Comparison of ENCODE assay signal across 14 cellular contexts in the genomic region with DNA sequence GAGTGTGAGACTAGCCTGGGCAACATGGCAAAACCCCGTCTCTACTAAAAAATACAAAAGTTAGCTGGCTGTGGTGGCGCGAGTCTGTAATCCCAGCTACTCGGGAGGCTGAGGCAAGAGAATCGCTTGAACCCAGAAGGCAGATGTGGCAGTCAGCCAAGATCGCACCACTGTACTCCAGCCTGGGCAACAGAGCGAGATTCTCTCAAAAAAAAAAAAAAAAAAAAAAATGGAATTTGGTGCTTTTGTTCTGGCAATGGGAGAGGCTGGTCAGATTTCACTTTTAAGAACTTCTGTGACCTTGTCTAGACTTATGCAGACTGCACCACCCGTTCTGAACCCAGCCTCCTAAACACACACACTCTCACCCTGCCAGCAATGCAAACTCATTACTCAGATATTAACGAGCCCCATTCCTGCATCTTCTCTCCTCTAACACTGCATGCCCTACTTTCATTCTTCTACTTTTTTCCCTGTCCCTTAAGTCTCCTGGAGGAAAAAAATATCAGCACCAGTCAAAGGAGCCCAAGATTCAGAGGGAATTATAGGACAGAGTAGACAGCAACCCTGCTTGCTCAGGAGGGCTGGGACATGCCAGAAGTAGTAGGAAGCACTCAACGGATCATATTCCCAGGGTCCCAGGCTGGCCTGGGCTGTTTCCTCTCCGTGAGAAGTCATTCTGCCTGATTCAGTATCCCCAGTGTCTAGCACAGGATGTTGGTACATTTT. TPM values are rescaled to one million over a fixed set of nuclear protein-coding genes. Genes with fewer than 3 reads are reported as not detected.
DNase-seq lines count a peak whose midpoint lies in the region; ATAC-seq and TF ChIP-seq lines count a peak whose summit lies in the region.
"Had no signal": no experiment of that assay in that cellular context is flagged by ENCODE, and none has a peak within 500 bp of the region (broad histone marks: within the 10 kb centered on the region; RNA-seq: fewer than 3 reads in every experiment).

No MANE protein-coding gene starts in this region.

- TF ChIP-seq CTCF in left ventricle myocardium inferior (IDR thresholded peaks at IDR 0.05; ENCODE audit: borderline replicate concordance) (no peak), endothelial cell (IDR thresholded peaks at IDR 0.05; ENCODE audit: unreplicated experiment) (no peak), vagina (IDR thresholded peaks at IDR 0.05) (no peak)

- peaks cover 15% of the 10 kb centered on the region for H3K36me3 ChIP-seq in left ventricle myocardium inferior
- H3K36me3 ChIP-seq in vagina: peaks cover 0 to 2% of the 10 kb centered on the region in 2 donors
- H3K36me3 ChIP-seq in H7 (replicated peaks; ENCODE audit: control insufficient read depth, insufficient read depth, low read length): peaks cover 5% of the 10 kb centered on the region
- H3K36me3 ChIP-seq: breast epithelium had no signal

- no peak for DNase-seq in left ventricle myocardium inferior
- DNase-seq in Right ventricle myocardium inferior (ENCODE audit: missing footprints): no peak
- no peak for DNase-seq in endothelial cell (ENCODE audit: low spot score)
- peak; percentile 53 for DNase-seq in myocyte (ENCODE audit: low read depth)
- DNase-seq in vagina (ENCODE audit: extremely low spot score in 2 of 2): no peak
- DNase-seq in activated naive CD4-positive, alpha-beta T cell treated with anti-CD3 and anti-CD28 coated beads, Interleukin-2, amount 50 U/mL, for 72 hours (ENCODE audit: low spot score in 2 of 2): no peak
- no peak for DNase-seq in germinal center (ENCODE audit: low spot score)
- DNase-seq in H7: no peak
- DNase-seq: erythroblast; immature natural killer cell; MV-4-11; naive thymus-derived CD4-positive, alpha-beta T cell had no signal

- H3K4me1 ChIP-seq in left ventricle myocardium inferior: peaks cover 88% of the 10 kb centered on the region
- peaks cover 39% of the 10 kb centered on the region for H3K4me1 ChIP-seq in vagina

- no peak overlapping the region for H3K27ac Mint-ChIP-seq in endothelial cell (ENCODE audit: unreplicated experiment)
- H3K27ac Mint-ChIP-seq in activated naive CD4-positive, alpha-beta T cell treated with anti-CD3 and anti-CD28 coated beads, Interleukin-2, amount 50 U/mL, for 72 hours: no peak overlapping the region

- peaks cover 6% of the 10 kb centered on the region for H3K27me3 Mint-ChIP-seq in endothelial cell (ENCODE audit: unreplicated experiment)

- no peaks in the 10 kb centered on the region for H3K9me3 ChIP-seq in left ventricle myocardium inferior (replicated peaks)
- H3K9me3 ChIP-seq in vagina: no peaks in the 10 kb centered on the region
- H3K9me3 ChIP-seq: breast epithelium had no signal

- TF ChIP-seq POLR2A in vagina (IDR thresholded peaks at IDR 0.05): no peak

- intact Hi-C loops in left ventricle myocardium inferior (cut with micrococcal nuclease) (no loop called here), Right ventricle myocardium inferior (cut with DNase I) (no loop called here), vagina (cut with DNase I) (no loop called here)

- peak overlapping the region; percentile 90 for H3K4me3 ChIP-seq in left ventricle myocardium inferior
- H3K4me3 ChIP-seq in vagina: no peak overlapping the region
- H3K4me3 ChIP-seq in H7 (ENCODE audit: insufficient read depth, low read depth, low read length): no peak overlapping the region
- H3K4me3 ChIP-seq: skin epidermis had no signal

- H3K4me1 Mint-ChIP-seq in endothelial cell (ENCODE audit: unreplicated experiment): peaks cover 23% of the 10 kb centered on the region

- H3K4me3 Mint-ChIP-seq in endothelial cell (ENCODE audit: unreplicated experiment): peak overlapping the region; percentile 22
- H3K4me3 Mint-ChIP-seq: immature natural killer cell; naive thymus-derived CD4-positive, alpha-beta T cell had no signal

- no peaks in the 10 kb centered on the region for H3K9me3 Mint-ChIP-seq in endothelial cell (ENCODE audit: unreplicated experiment)
- H3K9me3 Mint-ChIP-seq in activated naive CD4-positive, alpha-beta T cell treated with anti-CD3 and anti-CD28 coated beads, Interleukin-2, amount 50 U/mL, for 72 hours: peaks cover 4 to 6% of the 10 kb centered on the region in 2 donors
- H3K9me3 Mint-ChIP-seq: immature natural killer cell had no signal

- H3K27ac ChIP-seq in left ventricle myocardium inferior (replicated peaks): peak overlapping the region; percentile 91
- H3K27ac ChIP-seq in vagina: peak overlapping the region; percentile 45

- H3K27me3 ChIP-seq in left ventricle myocardium inferior (ENCODE audit: low read depth): no peaks in the 10 kb centered on the region
- no peaks in the 10 kb centered on the region for H3K27me3 ChIP-seq in vagina
- no peaks in the 10 kb centered on the region for H3K27me3 ChIP-seq in H7 (ENCODE audit: control insufficient read depth, insufficient read depth, low read length)
- H3K27me3 ChIP-seq: breast epithelium had no signal

- peaks cover 17% of the 10 kb centered on the region for H3K36me3 Mint-ChIP-seq in endothelial cell (ENCODE audit: low read depth, unreplicated experiment)
- peaks cover 0 to 6% of the 10 kb centered on the region in 2 donors for H3K36me3 Mint-ChIP-seq in activated naive CD4-positive, alpha-beta T cell treated with anti-CD3 and anti-CD28 coated beads, Interleukin-2, amount 50 U/mL, for 72 hours
- H3K36me3 Mint-ChIP-seq: immature natural killer cell had no signal

- no peak for ATAC-seq in Right ventricle myocardium inferior
- no peak for ATAC-seq in activated naive CD4-positive, alpha-beta T cell treated with anti-CD3 and anti-CD28 coated beads, Interleukin-2, amount 50 U/mL, for 72 hours
- ATAC-seq: naive thymus-derived CD4-positive, alpha-beta T cell had no signal

RNA-seq across cellular contexts. Expression of gene MOCS1, which starts 4.4 kb away (rescaled TPM):
- total RNA-seq in left ventricle myocardium inferior: 28.6 TPM
- total RNA-seq in Right ventricle myocardium inferior: 27.2 TPM
- 15.8 TPM for total RNA-seq in endothelial cell (ENCODE audit: unreplicated experiment)
- 12.8 and 14.6 TPM in 2 replicates for total RNA-seq in myocyte
- polyA plus RNA-seq in myocyte (2012): 13.6 TPM
- total RNA-seq in vagina: 14.7 TPM
- total RNA-seq in activated naive CD4-positive, alpha-beta T cell treated with anti-CD3 and anti-CD28 coated beads, Interleukin-2, amount 50 U/mL, for 72 hours: 1 to 10 TPM; 3.3 to 3.9 TPM
- total RNA-seq in H7 (2014; rRNA removed; shearing (Covaris generic)): 19.7 and 22.0 TPM in 2 replicates
